ENCODE assay signal across 8 cellular contexts in the genomic region with DNA sequence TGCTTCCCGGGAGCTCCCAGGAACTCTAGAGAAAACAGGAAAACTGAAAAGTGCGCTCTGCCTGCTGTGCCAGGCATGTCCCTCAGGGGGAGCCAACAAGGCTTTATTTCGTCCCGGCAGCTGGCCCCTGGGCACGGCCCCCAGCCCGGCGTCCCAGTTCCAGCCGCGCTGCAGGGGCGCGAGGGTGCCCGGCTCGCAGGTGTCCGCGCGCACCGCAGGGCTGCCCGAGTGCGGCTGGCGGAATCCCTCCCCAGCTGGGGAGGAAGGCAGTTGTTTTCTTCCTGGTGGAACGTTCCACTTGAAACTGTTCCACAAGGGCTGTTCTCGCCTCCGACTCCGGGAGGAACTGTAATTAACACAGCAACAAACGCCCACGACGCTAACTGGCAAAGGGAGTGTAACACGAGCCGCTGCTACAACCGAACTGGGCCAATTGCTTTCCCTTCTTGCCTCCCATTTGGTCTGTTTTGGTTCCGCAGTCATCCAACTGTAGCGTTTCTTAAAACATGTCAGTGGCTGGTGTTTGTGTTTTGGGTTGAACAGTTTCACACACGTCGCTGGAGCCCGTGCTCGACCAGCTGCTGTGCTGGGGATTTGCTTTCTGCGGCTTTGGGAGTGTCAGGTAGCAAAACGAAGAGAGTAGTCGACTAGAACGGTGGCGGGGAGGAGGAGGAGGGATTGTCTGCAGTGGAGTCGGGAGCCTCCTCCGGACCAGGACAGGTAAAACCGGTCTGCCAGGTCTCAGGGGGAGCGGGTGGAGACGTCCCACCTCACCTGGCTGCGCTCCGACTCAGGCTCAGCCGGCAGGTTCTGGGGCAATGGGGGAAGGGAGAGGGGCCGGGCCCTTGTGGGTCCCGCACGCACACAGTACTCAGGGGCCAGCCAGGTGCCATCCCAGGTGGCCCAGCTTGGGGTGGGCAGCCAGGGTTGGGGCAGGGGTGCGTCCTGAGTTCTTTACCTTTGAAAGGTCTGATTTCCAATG.
DNase-seq lines count a peak whose midpoint lies in the region; ATAC-seq, FAIRE-seq and TF ChIP-seq lines count a peak whose summit lies in the region.

No MANE protein-coding gene starts in this region.

- H3K4me3 ChIP-seq in colonic mucosa = peak overlapping the region; percentile 60
- H3K4me3 ChIP-seq in kidney epithelial cell (ENCODE audit: low read depth, low read length) = peak overlapping the region; percentile 56
- H3K4me3 ChIP-seq in spleen = peak overlapping the region; percentile 44 to 76 (median 55)

- POLR2A ChIA-PET in T-cell (lab: Charles Lee) = no interaction called here

- TF ChIP-seq POLR2A in GM12892 (IDR thresholded peaks at IDR 0.05; ENCODE audit: low read depth, low read length) (no peak), spleen (IDR thresholded peaks at IDR 0.05) (no peak)

- no peaks in the 10 kb centered on the region for H3K9me3 Mint-ChIP-seq in T-cell

- 1 to 4% (median 2%) methylated on average over 33 to 53 of the region's 53 CpGs for WGBS in spleen, 5 donors

- TF ChIP-seq CTCF in colonic mucosa (IDR thresholded peaks at IDR 0.05) (peak; percentile 52), kidney epithelial cell (IDR thresholded peaks at IDR 0.05; ENCODE audit: insufficient read depth, low read length, poor library complexity, severe bottlenecking) (peak; percentile 66), spleen (IDR thresholded peaks at IDR 0.05 in 8 of 11, conservative IDR thresholded peaks at IDR 0.05 in 3 of 11) (peak in 10 of 11 experiments; percentile 11 to 74 (median 56))

- no peaks in the 10 kb centered on the region for H3K9me3 ChIP-seq in colonic mucosa
- no peaks in the 10 kb centered on the region for H3K9me3 ChIP-seq in spleen

- intact Hi-C loops in colonic mucosa (cut with DNase I) = loop anchor here (5.0 kb wide), 1 partner anchor 127 kb away; no protein-coding TSS in a partner anchor
- intact Hi-C loops in spleen (cut with DNase I; ENCODE audit: low total_unique reads) = no loop called here

- peak overlapping the region; percentile 90 for H3K27ac ChIP-seq in colonic mucosa
- peak overlapping the region in 4 of 8 donors; percentile 23 to 44 (median 34) for H3K27ac ChIP-seq in spleen

- CTCF ChIA-PET in T-cell (lab: Charles Lee) = interaction anchor here (0.6 to 1.1 kb wide), 2 partner anchors 125 to 629 kb away, joined by 3 to 5 read pairs; no protein-coding TSS in a partner anchor

- ATAC-seq in HG02840 (IDR thresholded peaks at IDR 0.05; ENCODE audit: low FRiP score, unreplicated experiment) (peak; percentile 67), T-cell (replicated peaks in 1 of 4) (peak; percentile 55 to 74 (median 60))

- peaks cover 5% of the 10 kb centered on the region for H3K4me1 ChIP-seq in colonic mucosa
- peaks cover 5 to 32% (median 20%) of the 10 kb centered on the region in 6 donors for H3K4me1 ChIP-seq in spleen

- FAIRE-seq in GM12892 (lab: Jason Lieb, UNC) = peak; percentile 64

- peaks cover 46 to 53% of the 10 kb centered on the region in 2 donors for H3K27me3 Mint-ChIP-seq in T-cell

- H3K27ac Mint-ChIP-seq in T-cell = no peak overlapping the region

- peak overlapping the region; percentile 73 to 86 (median 80) for H3K4me3 Mint-ChIP-seq in T-cell

- H3K36me3 Mint-ChIP-seq in T-cell = no peaks in the 10 kb centered on the region

- DNase-seq in AG08396 (ENCODE audit: low spot score) (peak; percentile 84), GM12892 (ENCODE audit: insufficient read length) (peak; percentile 53), NCI-H1105 treated with DMSO at 0.1 percent for 48 hours (lab: John Stamatoyannopoulos, UW) (peak; percentile 87), T-cell (peak in 18 of 34 experiments; percentile 4 to 29 (median 14)), colonic mucosa (peak; percentile 93), kidney epithelial cell (ENCODE audit: low read depth) (peak; percentile 49), spleen (peak; percentile 83)

- H3K9ac ChIP-seq in colonic mucosa (ENCODE audit: low read depth in 2 of 2, low read length in 2 of 2) = peak overlapping the region; percentile 38 to 90

- H3K27me3 ChIP-seq in colonic mucosa (no peaks in the 10 kb centered on the region), kidney epithelial cell (ENCODE audit: control insufficient read depth, insufficient read depth, low read length) (peaks cover 14% of the 10 kb centered on the region), spleen (replicated peaks in 1 of 7) (peaks cover 0 to 28% (median 0%) of the 10 kb centered on the region in 7 donors)

- peaks cover 14 to 17% (median 15%) of the 10 kb centered on the region in 3 donors for H3K4me1 Mint-ChIP-seq in T-cell

- no peaks in the 10 kb centered on the region for H3K36me3 ChIP-seq in colonic mucosa
- H3K36me3 ChIP-seq in kidney epithelial cell (ENCODE audit: control insufficient read depth, insufficient read depth, low read length) = no peaks in the 10 kb centered on the region
- no peaks in the 10 kb centered on the region for H3K36me3 ChIP-seq in spleen

Comparison
In these comparisons a context has a peak if more than half of its experiments do, and no peak if none do; other contexts are left out.
1. DNase-seq: peak in every context shown above with its lines; median percentile 93 in colonic mucosa; 87 in NCI-H1105 treated with DMSO at 0.1 percent for 48 hours; 84 in AG08396; 83 in spleen; 53 in GM12892; 49 in kidney epithelial cell; 14 in T-cell.